In genomic region chr20:33033381-33033780, GRCh38 we compare ENCODE assay signal across 34 cellular contexts. TPM values are rescaled to one million over a fixed set of nuclear protein-coding genes. Genes with fewer than 3 reads are reported as not detected.
"Had no signal": no experiment of that assay in that cellular context is flagged by ENCODE, and none has a peak within 500 bp of the region (broad histone marks: within the 10 kb centered on the region; RNA-seq: fewer than 3 reads in every experiment).

No MANE protein-coding gene starts in this region.

- H3K36me3 ChIP-seq: stomach, suprapubic skin, thoracic aorta, thyroid gland, tibial artery, tibial nerve, transverse colon, upper lobe of left lung, upper lobe of right lung, uterus, vagina had no signal

- H3K9me3 Mint-ChIP-seq: stimulated activated effector memory CD8-positive, alpha-beta T cell treated with anti-CD3 and anti-CD28 coated beads, Interleukin-12 subunit alpha, Interleukin-12 subunit beta, amount 100 ng/mL, for 72 hours had no signal

- H3K4me3 ChIP-seq: stomach, suprapubic skin, testis, thoracic aorta, thyroid gland, tibial artery, tibial nerve, transverse colon, upper lobe of left lung, upper lobe of right lung, uterus, vagina had no signal

- ATAC-seq: stimulated activated effector memory CD8-positive, alpha-beta T cell treated with anti-CD3 and anti-CD28 coated beads, Interleukin-12 subunit alpha, Interleukin-12 subunit beta, amount 100 ng/mL, for 72 hours; stimulated activated memory B cell treated with anti-CD40 and anti-IgM and Interleukin-4, amounts not matched to agents 10 μg/mL and 1 μg/mL and 100 μg/mL, for 72 hours; stimulated activated naive B cell treated with anti-CD40 and anti-IgM and Interleukin-4, amounts not matched to agents 10 μg/mL and 1 μg/mL and 100 μg/mL, for 72 hours; stimulated activated naive CD8-positive, alpha-beta T cell treated with anti-CD3 and anti-CD28 coated beads, Interleukin-15, amount 100 ng/mL, for 72 hours; stimulated activated naive CD8-positive, alpha-beta T cell treated with anti-CD3 and anti-CD28 coated beads, Interleukin-15, Interleukin-2, amounts not matched to agents 100 U/mL and 50 U/mL, for 24 hours; upper lobe of right lung had no signal

- H3K9me3 ChIP-seq: suprapubic skin, testis, thoracic aorta, thyroid gland, tibial artery, transverse colon, upper lobe of left lung, upper lobe of right lung, uterus, vagina had no signal

- DNase-seq: stimulated activated CD4-positive, alpha-beta T cell treated with anti-CD3 and anti-CD28 coated beads, Interleukin-2, amount 100 ng/mL, for 48 hours; stimulated activated CD4-positive, alpha-beta T cell treated with anti-CD3 and anti-CD28 coated beads, Interleukin-4, amount 100 ng/mL, for 1 hour; stimulated activated CD4-positive, alpha-beta T cell treated with anti-CD3 and anti-CD28 coated beads, Interleukin-4, amount 100 ng/mL, for 24 hours; stimulated activated CD4-positive, alpha-beta T cell treated with anti-CD3 and anti-CD28 coated beads, Interleukin-4, amount 100 ng/mL, for 4 hours; stimulated activated CD8-positive, alpha-beta memory T cell treated with anti-CD3 and anti-CD28 coated beads, Interleukin-4, amount 100 ng/mL, for 48 hours; stimulated activated naive B cell treated with anti-CD40 and anti-IgM and Interleukin-4, amounts not matched to agents 10 μg/mL and 1 μg/mL and 100 μg/mL, for 72 hours; stimulated activated naive CD4-positive, alpha-beta T cell; stimulated activated naive CD4-positive, alpha-beta T cell treated with Interleukin-2 at 50 U/mL for 16 hours; stimulated activated naive CD8-positive, alpha-beta T cell treated with anti-CD3 and anti-CD28 coated beads, Interleukin-15, amount 100 ng/mL, for 72 hours; stimulated activated naive CD8-positive, alpha-beta T cell treated with anti-CD3 and anti-CD28 coated beads, Interleukin-15, Interleukin-2, amounts not matched to agents 100 U/mL and 50 U/mL, for 24 hours; stomach; substantia nigra; testis; thyroid gland; tibial artery; transverse colon; trophoblast cell; upper lobe of left lung; upper lobe of right lung; uterus had no signal

- H3K27me3 ChIP-seq: testis, thyroid gland, tibial nerve, transverse colon, upper lobe of left lung, upper lobe of right lung, uterus, vagina had no signal

- H3K4me1 Mint-ChIP-seq: stimulated activated effector memory CD8-positive, alpha-beta T cell treated with anti-CD3 and anti-CD28 coated beads, Interleukin-12 subunit alpha, Interleukin-12 subunit beta, amount 100 ng/mL, for 72 hours; stimulated activated memory B cell treated with anti-CD40 and anti-IgM and Interleukin-4, amounts not matched to agents 10 μg/mL and 1 μg/mL and 100 μg/mL, for 72 hours; stimulated activated naive B cell treated with anti-CD40 and anti-IgM and Interleukin-4, amounts not matched to agents 10 μg/mL and 1 μg/mL and 100 μg/mL, for 72 hours; stimulated activated naive CD8-positive, alpha-beta T cell treated with anti-CD3 and anti-CD28 coated beads, Interleukin-15, amount 100 ng/mL, for 72 hours had no signal

- H3K36me3 Mint-ChIP-seq: stimulated activated effector memory CD8-positive, alpha-beta T cell treated with anti-CD3 and anti-CD28 coated beads, Interleukin-12 subunit alpha, Interleukin-12 subunit beta, amount 100 ng/mL, for 72 hours; stimulated activated memory B cell treated with anti-CD40 and anti-IgM and Interleukin-4, amounts not matched to agents 10 μg/mL and 1 μg/mL and 100 μg/mL, for 72 hours; type B pancreatic cell had no signal

- H3K4me1 ChIP-seq: stomach, suprapubic skin, testis, thyroid gland, tibial artery, tibial nerve, transverse colon, upper lobe of left lung, upper lobe of right lung, uterus, vagina had no signal

- H3K4me3 Mint-ChIP-seq: stimulated activated effector memory CD8-positive, alpha-beta T cell treated with anti-CD3 and anti-CD28 coated beads, Interleukin-12 subunit alpha, Interleukin-12 subunit beta, amount 100 ng/mL, for 72 hours; stimulated activated memory B cell treated with anti-CD40 and anti-IgM and Interleukin-4, amounts not matched to agents 10 μg/mL and 1 μg/mL and 100 μg/mL, for 72 hours; stimulated activated naive B cell treated with anti-CD40 and anti-IgM and Interleukin-4, amounts not matched to agents 10 μg/mL and 1 μg/mL and 100 μg/mL, for 72 hours; stimulated activated naive CD8-positive, alpha-beta T cell treated with anti-CD3 and anti-CD28 coated beads, Interleukin-15, amount 100 ng/mL, for 72 hours; stimulated activated naive CD8-positive, alpha-beta T cell treated with anti-CD3 and anti-CD28 coated beads, Interleukin-15, Interleukin-2, amounts not matched to agents 100 ng/mL and 50 ng/mL, for 24 hours; type B pancreatic cell had no signal

- FAIRE-seq: urothelium cell line had no signal

- H3K27me3 Mint-ChIP-seq: stimulated activated naive CD8-positive, alpha-beta T cell treated with anti-CD3 and anti-CD28 coated beads, Interleukin-15, amount 100 ng/mL, for 72 hours; stimulated activated naive CD8-positive, alpha-beta T cell treated with anti-CD3 and anti-CD28 coated beads, Interleukin-15, Interleukin-2, amounts not matched to agents 100 ng/mL and 50 ng/mL, for 24 hours had no signal

- H3K27ac ChIP-seq: stomach, suprapubic skin, testis, thoracic aorta, thyroid gland, tibial artery, tibial nerve, transverse colon, upper lobe of left lung, upper lobe of right lung, uterus, vagina had no signal

- H3K27ac Mint-ChIP-seq: stimulated activated effector memory CD8-positive, alpha-beta T cell treated with anti-CD3 and anti-CD28 coated beads, Interleukin-12 subunit alpha, Interleukin-12 subunit beta, amount 100 ng/mL, for 72 hours; stimulated activated memory B cell treated with anti-CD40 and anti-IgM and Interleukin-4, amounts not matched to agents 10 μg/mL and 1 μg/mL and 100 μg/mL, for 72 hours; stimulated activated naive B cell treated with anti-CD40 and anti-IgM and Interleukin-4, amounts not matched to agents 10 μg/mL and 1 μg/mL and 100 μg/mL, for 72 hours; stimulated activated naive CD8-positive, alpha-beta T cell treated with anti-CD3 and anti-CD28 coated beads, Interleukin-15, amount 100 ng/mL, for 72 hours; stimulated activated naive CD8-positive, alpha-beta T cell treated with anti-CD3 and anti-CD28 coated beads, Interleukin-15, Interleukin-2, amounts not matched to agents 100 ng/mL and 50 ng/mL, for 24 hours; type B pancreatic cell had no signal

RNA-seq across cellular contexts. Expression of gene BPIFB6, which starts 1.9 kb away (rescaled TPM):
- total RNA-seq: stomach, subcutaneous adipose tissue, suprapubic skin, temporal lobe, thoracic aorta, thyroid gland, tibial nerve, transverse colon, upper lobe of left lung, upper lobe of right lung, ureter, urinary bladder, uterus, vagina had no signal
- polyA plus RNA-seq: stomach, urinary bladder had no signal

RNA-seq across cellular contexts. Expression of gene BPIFB3, which starts 20.3 kb away (rescaled TPM):
- total RNA-seq: stomach, subcutaneous adipose tissue, suprapubic skin, temporal lobe, thoracic aorta, thyroid gland, tibial nerve, transverse colon, upper lobe of left lung, upper lobe of right lung, ureter, urinary bladder, uterus, vagina had no signal
- polyA plus RNA-seq: stomach, urinary bladder had no signal

RNA-seq across cellular contexts. Expression of gene BPIFB2, which starts 25.9 kb away (rescaled TPM):
- total RNA-seq: stomach, subcutaneous adipose tissue, suprapubic skin, temporal lobe, thoracic aorta, thyroid gland, tibial nerve, transverse colon, upper lobe of right lung, ureter, urinary bladder, uterus, vagina had no signal
- polyA plus RNA-seq: urinary bladder had no signal

RNA-seq across cellular contexts. Expression of gene SUN5, which starts 29.1 kb away (rescaled TPM):
- total RNA-seq: stomach, subcutaneous adipose tissue, suprapubic skin, temporal lobe, thoracic aorta, thyroid gland, tibial nerve, transverse colon, upper lobe of left lung, upper lobe of right lung, ureter, urinary bladder, uterus, vagina had no signal
- polyA plus RNA-seq: stomach, thymus, urinary bladder had no signal

RNA-seq across cellular contexts. Expression of gene BPIFB4, which starts 46.1 kb away (rescaled TPM):
- total RNA-seq: stomach, subcutaneous adipose tissue, suprapubic skin, temporal lobe, thoracic aorta, thyroid gland, tibial nerve, transverse colon, upper lobe of left lung, upper lobe of right lung, ureter, urinary bladder, uterus, vagina had no signal
- polyA plus RNA-seq: stomach had no signal
